Comparison of ENCODE assay signal across 1 cellular context in genomic region chr15:68583936-68584703, GRCh38.
TF ChIP-seq lines count a peak whose summit lies in the region.

No MANE protein-coding gene starts in this region.

TF ChIP-seq in H1, 55 proteins besides CTCF, POLR2A, EP300 and RAD21 (continued from another document):
- TF ChIP-seq SP2 (IDR thresholded peaks at IDR 0.05; ENCODE audit: low read length) (no peak), SP1 (IDR thresholded peaks at IDR 0.05; ENCODE audit: low read depth, low read length) (no peak), YY1 (IDR thresholded peaks at IDR 0.05; ENCODE audit: low read depth, low read length) (no peak), ATF3 (IDR thresholded peaks at IDR 0.05; ENCODE audit: insufficient read depth, low read depth, low read length) (no peak), KDM1A (IDR thresholded peaks at IDR 0.05; ENCODE audit: borderline replicate concordance, low read length) (no peak), RFX5 (IDR thresholded peaks at IDR 0.05; ENCODE audit: borderline replicate concordance, low read depth, low read length) (no peak), SIX5 (IDR thresholded peaks at IDR 0.05; ENCODE audit: low read depth, low read length) (no peak)
- TF ChIP-seq, protein P1, sequence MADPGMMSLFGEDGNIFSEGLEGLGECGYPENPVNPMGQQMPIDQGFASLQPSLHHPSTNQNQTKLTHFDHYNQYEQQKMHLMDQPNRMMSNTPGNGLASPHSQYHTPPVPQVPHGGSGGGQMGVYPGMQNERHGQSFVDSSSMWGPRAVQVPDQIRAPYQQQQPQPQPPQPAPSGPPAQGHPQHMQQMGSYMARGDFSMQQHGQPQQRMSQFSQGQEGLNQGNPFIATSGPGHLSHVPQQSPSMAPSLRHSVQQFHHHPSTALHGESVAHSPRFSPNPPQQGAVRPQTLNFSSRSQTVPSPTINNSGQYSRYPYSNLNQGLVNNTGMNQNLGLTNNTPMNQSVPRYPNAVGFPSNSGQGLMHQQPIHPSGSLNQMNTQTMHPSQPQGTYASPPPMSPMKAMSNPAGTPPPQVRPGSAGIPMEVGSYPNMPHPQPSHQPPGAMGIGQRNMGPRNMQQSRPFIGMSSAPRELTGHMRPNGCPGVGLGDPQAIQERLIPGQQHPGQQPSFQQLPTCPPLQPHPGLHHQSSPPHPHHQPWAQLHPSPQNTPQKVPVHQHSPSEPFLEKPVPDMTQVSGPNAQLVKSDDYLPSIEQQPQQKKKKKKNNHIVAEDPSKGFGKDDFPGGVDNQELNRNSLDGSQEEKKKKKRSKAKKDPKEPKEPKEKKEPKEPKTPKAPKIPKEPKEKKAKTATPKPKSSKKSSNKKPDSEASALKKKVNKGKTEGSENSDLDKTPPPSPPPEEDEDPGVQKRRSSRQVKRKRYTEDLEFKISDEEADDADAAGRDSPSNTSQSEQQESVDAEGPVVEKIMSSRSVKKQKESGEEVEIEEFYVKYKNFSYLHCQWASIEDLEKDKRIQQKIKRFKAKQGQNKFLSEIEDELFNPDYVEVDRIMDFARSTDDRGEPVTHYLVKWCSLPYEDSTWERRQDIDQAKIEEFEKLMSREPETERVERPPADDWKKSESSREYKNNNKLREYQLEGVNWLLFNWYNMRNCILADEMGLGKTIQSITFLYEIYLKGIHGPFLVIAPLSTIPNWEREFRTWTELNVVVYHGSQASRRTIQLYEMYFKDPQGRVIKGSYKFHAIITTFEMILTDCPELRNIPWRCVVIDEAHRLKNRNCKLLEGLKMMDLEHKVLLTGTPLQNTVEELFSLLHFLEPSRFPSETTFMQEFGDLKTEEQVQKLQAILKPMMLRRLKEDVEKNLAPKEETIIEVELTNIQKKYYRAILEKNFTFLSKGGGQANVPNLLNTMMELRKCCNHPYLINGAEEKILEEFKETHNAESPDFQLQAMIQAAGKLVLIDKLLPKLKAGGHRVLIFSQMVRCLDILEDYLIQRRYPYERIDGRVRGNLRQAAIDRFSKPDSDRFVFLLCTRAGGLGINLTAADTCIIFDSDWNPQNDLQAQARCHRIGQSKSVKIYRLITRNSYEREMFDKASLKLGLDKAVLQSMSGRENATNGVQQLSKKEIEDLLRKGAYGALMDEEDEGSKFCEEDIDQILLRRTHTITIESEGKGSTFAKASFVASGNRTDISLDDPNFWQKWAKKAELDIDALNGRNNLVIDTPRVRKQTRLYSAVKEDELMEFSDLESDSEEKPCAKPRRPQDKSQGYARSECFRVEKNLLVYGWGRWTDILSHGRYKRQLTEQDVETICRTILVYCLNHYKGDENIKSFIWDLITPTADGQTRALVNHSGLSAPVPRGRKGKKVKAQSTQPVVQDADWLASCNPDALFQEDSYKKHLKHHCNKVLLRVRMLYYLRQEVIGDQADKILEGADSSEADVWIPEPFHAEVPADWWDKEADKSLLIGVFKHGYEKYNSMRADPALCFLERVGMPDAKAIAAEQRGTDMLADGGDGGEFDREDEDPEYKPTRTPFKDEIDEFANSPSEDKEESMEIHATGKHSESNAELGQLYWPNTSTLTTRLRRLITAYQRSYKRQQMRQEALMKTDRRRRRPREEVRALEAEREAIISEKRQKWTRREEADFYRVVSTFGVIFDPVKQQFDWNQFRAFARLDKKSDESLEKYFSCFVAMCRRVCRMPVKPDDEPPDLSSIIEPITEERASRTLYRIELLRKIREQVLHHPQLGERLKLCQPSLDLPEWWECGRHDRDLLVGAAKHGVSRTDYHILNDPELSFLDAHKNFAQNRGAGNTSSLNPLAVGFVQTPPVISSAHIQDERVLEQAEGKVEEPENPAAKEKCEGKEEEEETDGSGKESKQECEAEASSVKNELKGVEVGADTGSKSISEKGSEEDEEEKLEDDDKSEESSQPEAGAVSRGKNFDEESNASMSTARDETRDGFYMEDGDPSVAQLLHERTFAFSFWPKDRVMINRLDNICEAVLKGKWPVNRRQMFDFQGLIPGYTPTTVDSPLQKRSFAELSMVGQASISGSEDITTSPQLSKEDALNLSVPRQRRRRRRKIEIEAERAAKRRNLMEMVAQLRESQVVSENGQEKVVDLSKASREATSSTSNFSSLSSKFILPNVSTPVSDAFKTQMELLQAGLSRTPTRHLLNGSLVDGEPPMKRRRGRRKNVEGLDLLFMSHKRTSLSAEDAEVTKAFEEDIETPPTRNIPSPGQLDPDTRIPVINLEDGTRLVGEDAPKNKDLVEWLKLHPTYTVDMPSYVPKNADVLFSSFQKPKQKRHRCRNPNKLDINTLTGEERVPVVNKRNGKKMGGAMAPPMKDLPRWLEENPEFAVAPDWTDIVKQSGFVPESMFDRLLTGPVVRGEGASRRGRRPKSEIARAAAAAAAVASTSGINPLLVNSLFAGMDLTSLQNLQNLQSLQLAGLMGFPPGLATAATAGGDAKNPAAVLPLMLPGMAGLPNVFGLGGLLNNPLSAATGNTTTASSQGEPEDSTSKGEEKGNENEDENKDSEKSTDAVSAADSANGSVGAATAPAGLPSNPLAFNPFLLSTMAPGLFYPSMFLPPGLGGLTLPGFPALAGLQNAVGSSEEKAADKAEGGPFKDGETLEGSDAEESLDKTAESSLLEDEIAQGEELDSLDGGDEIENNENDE (IDR thresholded peaks at IDR 0.05; ENCODE audit: insufficient replicate concordance, low read length), result no peak
